Comparison of ENCODE assay signal across 8 cellular contexts in the genomic region with DNA sequence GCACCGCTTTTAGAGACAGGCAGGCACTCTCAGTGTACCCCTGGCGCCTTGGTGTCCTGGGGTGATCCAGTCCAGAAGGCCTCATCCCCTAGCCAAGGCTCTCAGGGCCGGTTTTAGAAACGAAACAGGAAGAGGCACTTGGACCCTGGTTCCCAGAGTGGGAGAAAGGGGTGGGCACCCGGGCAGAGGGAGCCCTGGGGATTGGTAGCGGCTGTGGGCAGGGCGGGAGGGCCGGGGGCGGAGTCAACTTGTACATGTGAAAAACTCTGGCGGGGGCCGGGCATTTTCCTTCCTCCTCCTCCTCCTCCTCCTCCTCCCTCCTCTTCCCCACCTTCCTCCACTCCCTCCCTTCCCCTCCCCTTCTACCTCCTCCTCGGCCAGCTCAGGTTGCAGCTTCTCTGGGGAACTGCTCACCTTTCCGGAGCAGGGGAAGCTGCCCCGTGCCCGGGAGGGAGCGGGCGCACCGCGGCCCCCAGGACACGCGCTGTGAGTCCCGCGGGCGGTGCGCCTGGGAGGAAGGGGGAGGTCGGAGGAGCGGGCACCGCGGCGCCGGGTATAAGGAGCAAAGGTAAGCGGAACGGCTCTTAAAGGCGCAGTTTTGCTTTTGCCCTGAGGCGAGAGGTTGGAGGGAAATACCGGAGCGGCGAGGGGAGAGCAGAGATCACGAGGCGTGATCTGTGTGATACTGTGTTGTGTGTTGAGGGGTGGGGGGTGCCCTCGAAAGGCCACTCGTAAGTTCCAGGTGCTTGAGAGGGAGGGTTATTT. TPM values are rescaled to one million over a fixed set of nuclear protein-coding genes. Genes with fewer than 3 reads are reported as not detected.
DNase-seq lines count a peak whose midpoint lies in the region; ATAC-seq, FAIRE-seq and TF ChIP-seq lines count a peak whose summit lies in the region.
"Had no signal": no experiment of that assay in that cellular context is flagged by ENCODE, and none has a peak within 500 bp of the region (broad histone marks: within the 10 kb centered on the region; RNA-seq: fewer than 3 reads in every experiment).

Gene CDK18 (plus strand): TSS at position 359 of the 765 bp plus-strand sequence. CDS start 18,499 bp downstream, outside the sequence.

- H3K4me3 Mint-ChIP-seq in GM23338 = peak within 1 kb of the TSS; percentile 79
- peak within 1 kb of the TSS; percentile 66 for H3K4me3 Mint-ChIP-seq in activated CD4-positive, alpha-beta memory T cell treated with anti-CD3 and anti-CD28 coated beads, Interleukin-2, amount 10 ng/mL, durations not matched to agents 7 days and 5 days

- H3K9me1 ChIP-seq in endothelial cell of umbilical vein (replicated peaks; ENCODE audit: control insufficient read depth, extremely low read depth, insufficient read depth, low read length) = no peaks in the 10 kb centered on the region

- CTCF ChIA-PET in activated CD4-positive, alpha-beta memory T cell treated with anti-CD3 and anti-CD28 coated beads, Interleukin-2, amount 10 ng/mL, durations not matched to agents 7 days and 5 days (lab: Charles Lee) = interaction anchor here (0.6 to 1.0 kb wide), 2 partner anchors 20 to 107 kb away, joined by 3 read pairs; no protein-coding TSS in a partner anchor
- CTCF ChIA-PET in endothelial cell of umbilical vein (lab: Charles Lee) = interaction anchor here (0.6 kb wide), 1 partner anchor 244 kb away, joined by 4 read pairs; no protein-coding TSS in a partner anchor

- H3K9ac ChIP-seq in endothelial cell of umbilical vein (replicated peaks; ENCODE audit: extremely low read depth, insufficient read depth, low read length) = no peak within 1 kb of the TSS

- ATAC-seq in GM23338 = peak; percentile 77

- TF ChIP-seq CTCF in GM23338 (conservative IDR thresholded peaks at IDR 0.05; ENCODE audit: low read depth in 2 of 2) (no peak), endothelial cell of umbilical vein (IDR thresholded peaks at IDR 0.05; ENCODE audit: extremely low read depth in 1 of 2, insufficient read depth in 1 of 2, low read depth in 1 of 2, low read length in 2 of 2) (no peak)

- H3K9me2 ChIP-seq in GM23338 (ENCODE audit: insufficient read depth) = no peaks in the 10 kb centered on the region

- H3F3A ChIP-seq in GM23338 (replicated peaks; ENCODE audit: low read depth) = 0 out of 2 replicates have a peak, but pooled peaks cover 4% of the 10 kb centered on the region

- peaks cover 31% of the 10 kb centered on the region for H3K4me1 ChIP-seq in GM23338 (ENCODE audit: insufficient read depth)
- no peaks in the 10 kb centered on the region for H3K4me1 ChIP-seq in endothelial cell of umbilical vein (ENCODE audit: control insufficient read depth, extremely low read depth, insufficient read depth, low read length)

- no peaks in the 10 kb centered on the region; the same call in 2 of the 3 replicates for H3K9me3 Mint-ChIP-seq in GM23338
- H3K9me3 Mint-ChIP-seq in activated CD4-positive, alpha-beta memory T cell treated with anti-CD3 and anti-CD28 coated beads, Interleukin-2, amount 10 ng/mL, durations not matched to agents 7 days and 5 days = no peaks in the 10 kb centered on the region

- H3K27ac Mint-ChIP-seq in GM23338 = peak within 1 kb of the TSS; percentile 88
- no peak within 1 kb of the TSS for H3K27ac Mint-ChIP-seq in activated CD4-positive, alpha-beta memory T cell treated with anti-CD3 and anti-CD28 coated beads, Interleukin-2, amount 10 ng/mL, durations not matched to agents 7 days and 5 days

- H3K4me3 ChIP-seq in GM23338 = peak within 1 kb of the TSS; percentile 96
- H3K4me3 ChIP-seq in endothelial cell of umbilical vein (replicated peaks in 1 of 3; ENCODE audit: insufficient read depth in 1 of 3, low read depth in 1 of 3, low read length in 3 of 3) = peak within 1 kb of the TSS in 1 of 3 experiments; percentile 28

- no peaks in the 10 kb centered on the region for H3K27me3 ChIP-seq in GM23338 (ENCODE audit: insufficient read depth)
- peaks cover 26 to 35% of the 10 kb centered on the region in 2 experiments for H3K27me3 ChIP-seq in endothelial cell of umbilical vein (ENCODE audit: control insufficient read depth in 2 of 2, insufficient read depth in 2 of 2, low read length in 2 of 2)

- H3K4me2 ChIP-seq in GM23338 (peak within 1 kb of the TSS; percentile 98), endothelial cell of umbilical vein (ENCODE audit: insufficient read depth, low read length) (peak within 1 kb of the TSS; percentile 4)

- H2AFZ ChIP-seq in GM23338 (peak within 1 kb of the TSS; percentile 88), endothelial cell of umbilical vein (ENCODE audit: low read depth, low read length) (peak within 1 kb of the TSS; percentile 50)

- H3K9me3 ChIP-seq in endothelial cell of umbilical vein (replicated peaks; ENCODE audit: control insufficient read depth, insufficient read depth, low read length) = no peaks in the 10 kb centered on the region

- no TSS peak for BruUV-seq in endothelial cell of umbilical vein (replicated peaks; lab: Mats Ljungman, UMichigan)

- DNase-seq in GM23338 (ENCODE audit: low spot score) (peak; percentile 96), NCI-H2196 (lab: John Stamatoyannopoulos, UW; ENCODE audit: unreplicated experiment) (peak; percentile 80), endothelial cell of umbilical vein (ENCODE audit: low read depth, low spot score) (no peak), middle frontal gyrus (ENCODE audit: extremely low spot score, low spot score) (peak; percentile 50), mesenteric fat pad (ENCODE audit: low spot score) (no peak)
- DNase-seq in activated CD4-positive, alpha-beta memory T cell treated with anti-CD3 and anti-CD28 coated beads, Interleukin-2, amount 10 ng/mL, durations not matched to agents 7 days and 5 days = peak; percentile 39
- peak; percentile 30 for DNase-seq in stimulated activated naive CD4-positive, alpha-beta T cell treated with Interleukin-2 at 50 U/mL for 16 hours (lab: John Stamatoyannopoulos, UW)

- H3K36me3 Mint-ChIP-seq in GM23338 (ENCODE audit: low read depth) = peaks cover 14% of the 10 kb centered on the region; the same call in 2 of the 3 replicates
- no peaks in the 10 kb centered on the region for H3K36me3 Mint-ChIP-seq in activated CD4-positive, alpha-beta memory T cell treated with anti-CD3 and anti-CD28 coated beads, Interleukin-2, amount 10 ng/mL, durations not matched to agents 7 days and 5 days (ENCODE audit: low read depth)

- H3K79me2 ChIP-seq in GM23338 (replicated peaks; ENCODE audit: insufficient read depth) = peaks cover 39% of the 10 kb centered on the region
- H3K79me2 ChIP-seq in endothelial cell of umbilical vein (ENCODE audit: control insufficient read depth, insufficient read depth, low read length) = no peaks in the 10 kb centered on the region

- H3K27ac ChIP-seq in GM23338 (ENCODE audit: low read depth) (peak within 1 kb of the TSS; percentile 87), endothelial cell of umbilical vein (ENCODE audit: insufficient read depth, low read depth, low read length) (no peak within 1 kb of the TSS)

- H4K20me1 ChIP-seq in GM23338 (replicated peaks; ENCODE audit: insufficient read depth) = peaks cover 12% of the 10 kb centered on the region
- H4K20me1 ChIP-seq in endothelial cell of umbilical vein (replicated peaks; ENCODE audit: control insufficient read depth, extremely low read depth, insufficient read depth, low read length) = no peaks in the 10 kb centered on the region

- peaks cover 2% of the 10 kb centered on the region for H3K27me3 Mint-ChIP-seq in GM23338 (ENCODE audit: insufficient read depth, low read depth, poor library complexity)
- H3K27me3 Mint-ChIP-seq in activated CD4-positive, alpha-beta memory T cell treated with anti-CD3 and anti-CD28 coated beads, Interleukin-2, amount 10 ng/mL, durations not matched to agents 7 days and 5 days = peaks cover 28% of the 10 kb centered on the region

- no peak for FAIRE-seq in endothelial cell of umbilical vein (lab: Jason Lieb, UNC)
- FAIRE-seq: colon had no signal

- peaks cover 58% of the 10 kb centered on the region for H3K4me1 Mint-ChIP-seq in GM23338
- peaks cover 11% of the 10 kb centered on the region for H3K4me1 Mint-ChIP-seq in activated CD4-positive, alpha-beta memory T cell treated with anti-CD3 and anti-CD28 coated beads, Interleukin-2, amount 10 ng/mL, durations not matched to agents 7 days and 5 days

- intact Hi-C loops in endothelial cell of umbilical vein (cut with micrococcal nuclease) = no loop called here

- H3K36me3 ChIP-seq in GM23338 (ENCODE audit: insufficient read depth) (no peaks in the 10 kb centered on the region), endothelial cell of umbilical vein (ENCODE audit: control insufficient read depth in 2 of 2, extremely low read depth in 1 of 2, insufficient read depth in 2 of 2, low read length in 2 of 2) (no peaks in the 10 kb centered on the region)

- dilution Hi-C loops in endothelial cell of umbilical vein (cut with MboI; ENCODE audit: extremely low pct_ligation_motif_present, low sequenced_read_pairs) = no loop called here

- POLR2A ChIA-PET in activated CD4-positive, alpha-beta memory T cell treated with anti-CD3 and anti-CD28 coated beads, Interleukin-2, amount 10 ng/mL, durations not matched to agents 7 days and 5 days (lab: Charles Lee) = no interaction called here
- POLR2A ChIA-PET in endothelial cell of umbilical vein (lab: Charles Lee) = no interaction called here

- TF ChIP-seq POLR2A in endothelial cell of umbilical vein (IDR thresholded peaks at IDR 0.05; ENCODE audit: low read depth, low read length) = no peak

TF ChIP-seq in GM23338, 12 proteins besides CTCF, POLR2A, EP300 and RAD21:
- TF ChIP-seq POLR2AphosphoS5 (IDR thresholded peaks at IDR 0.05; ENCODE audit: low read depth) (peak; percentile 87), EZH2phosphoT487 (IDR thresholded peaks at IDR 0.05; ENCODE audit: unreplicated experiment) (no peak)

TF ChIP-seq in endothelial cell of umbilical vein, 7 proteins besides CTCF, POLR2A, EP300 and RAD21 (continues in another document):
- no peak for TF ChIP-seq MYC (IDR thresholded peaks at IDR 0.05; ENCODE audit: low read depth, low read length)
- TF ChIP-seq GATA2 (IDR thresholded peaks at IDR 0.05; ENCODE audit: insufficient read depth, insufficient read length, low read depth, low read length) = no peak
- TF ChIP-seq POLR2AphosphoS5 (IDR thresholded peaks at IDR 0.05; ENCODE audit: insufficient read depth, low read depth, low read length) = no peak

RNA-seq across cellular contexts. Expression of gene CDK18, which starts in this region (rescaled TPM):
- total RNA-seq in GM23338 (2014; rRNA removed; shearing (Covaris generic)) = 34.3 and 46.5 TPM in 2 replicates
- polyA plus RNA-seq in GM23338 (2016; fragmentation: Nextera tagmentation; extraction: Ambion mirVana) (17.3 and 21.1 TPM in 2 replicates), endothelial cell of umbilical vein (0.13 and 0.17 TPM in 2 replicates)
- 1 to 10 TPM; 1.1 to 1.4 TPM for total RNA-seq in activated CD4-positive, alpha-beta memory T cell treated with anti-CD3 and anti-CD28 coated beads, Interleukin-2, amount 10 ng/mL, durations not matched to agents 7 days and 5 days
- total RNA-seq in endothelial cell of umbilical vein (0.32 and 1.2 TPM in 2 replicates), mesenteric fat pad (4.0 TPM)
- polyA plus RNA-seq in endothelial cell of umbilical vein (2011; cell fraction: cytosol; rRNA removed) = 0.15 and 0.20 TPM in 2 replicates
- polyA plus RNA-seq in endothelial cell of umbilical vein (2011; cell fraction: nucleus; rRNA removed) = 0.28 and 0.87 TPM in 2 replicates
- 0.13 and 0.14 TPM in 2 replicates for polyA plus RNA-seq in endothelial cell of umbilical vein (2012)
- polyA minus RNA-seq in endothelial cell of umbilical vein = 0.04 TPM in 1 of 2 replicates, not detected in the other
- polyA minus RNA-seq in endothelial cell of umbilical vein (2011; cell fraction: cytosol; rRNA and poly(A)+ RNA removed) = 6.6 TPM
- polyA minus RNA-seq in endothelial cell of umbilical vein (2011; cell fraction: nucleus; rRNA and poly(A)+ RNA removed) = 0.53 and 0.67 TPM in 2 replicates

Comparison
In these comparisons a context has a peak if more than half of its experiments do, and no peak if none do; other contexts are left out.
1. DNase-seq: peak in GM23338 (single experiment), NCI-H2196 (single experiment), activated CD4-positive, alpha-beta memory T cell treated with anti-CD3 and anti-CD28 coated beads, Interleukin-2, amount 10 ng/mL, durations not matched to agents 7 days and 5 days (single experiment), middle frontal gyrus (single experiment) and stimulated activated naive CD4-positive, alpha-beta T cell treated with Interleukin-2 at 50 U/mL for 16 hours (single experiment); none in endothelial cell of umbilical vein (single experiment) and mesenteric fat pad (single experiment).